8 cellular contexts compared by ENCODE assay signal in genomic region chr12:2795291-2796186, GRCh38. TPM values are rescaled to one million over a fixed set of nuclear protein-coding genes. Genes with fewer than 3 reads are reported as not detected.
DNase-seq lines count a peak whose midpoint lies in the region; ATAC-seq, FAIRE-seq and TF ChIP-seq lines count a peak whose summit lies in the region.

No MANE protein-coding gene starts in this region.

- no peaks in the 10 kb centered on the region for H3K27me3 ChIP-seq in effector memory CD4-positive, alpha-beta T cell (replicated peaks; ENCODE audit: control insufficient read depth, insufficient read depth, low read length, poor library complexity, severe bottlenecking)
- H3K27me3 ChIP-seq in mesenchymal stem cell (ENCODE audit: control insufficient read depth in 1 of 2, insufficient read depth in 1 of 2, low read length in 2 of 2), result peaks cover 0 to 9% of the 10 kb centered on the region in 2 experiments

- peak overlapping the region; percentile 30 for H4K91ac ChIP-seq in mesenchymal stem cell (ENCODE audit: low read length)

- peak overlapping the region; percentile 76 for H3K4me3 ChIP-seq in A549
- H3K4me3 ChIP-seq in effector memory CD4-positive, alpha-beta T cell (ENCODE audit: insufficient read depth, low read depth, low read length, poor library complexity, severe bottlenecking), result peak overlapping the region; percentile 67
- peak overlapping the region; percentile 87 for H3K4me3 ChIP-seq in mesenchymal stem cell (ENCODE audit: insufficient read depth in 1 of 2, low read depth in 1 of 2, low read length in 2 of 2)

- intact Hi-C loops in activated CD8-positive, alpha-beta T cell treated with anti-CD3 and anti-CD28 coated beads for 36 hours (cut with micrococcal nuclease), result no loop called here

- CTCF ChIA-PET in A549 (lab: Yijun Ruan, JAX), result interaction anchor here (0.6 to 7.3 kb wide), 6 partner anchors 11 to 149 kb away, joined by 3 to 57 read pairs (median 5); no protein-coding TSS in a partner anchor
- CTCF ChIA-PET in activated CD8-positive, alpha-beta T cell treated with anti-CD3 and anti-CD28 coated beads for 36 hours (lab: Charles Lee), result interaction anchor here (0.7 to 3.7 kb wide), 7 partner anchors 10 to 278 kb away, joined by 3 to 21 read pairs (median 3); no protein-coding TSS in a partner anchor

- H3K4ac ChIP-seq in mesenchymal stem cell (ENCODE audit: low read depth in 1 of 2, low read length in 2 of 2), result peak overlapping the region; percentile 58 to 86

- no peaks in the 10 kb centered on the region for H3K9me3 Mint-ChIP-seq in activated CD8-positive, alpha-beta T cell treated with anti-CD3 and anti-CD28 coated beads for 36 hours

- H2AK5ac ChIP-seq in mesenchymal stem cell (ENCODE audit: low read length, severe bottlenecking), result no peak overlapping the region

- peak overlapping the region; percentile 95 for H2AFZ ChIP-seq in mesenchymal stem cell (ENCODE audit: low read depth, low read length)

- peaks cover 47% of the 10 kb centered on the region for H3K36me3 Mint-ChIP-seq in activated CD8-positive, alpha-beta T cell treated with anti-CD3 and anti-CD28 coated beads for 36 hours (ENCODE audit: low read depth)

- H3K9me3 ChIP-seq in A549, result no peaks in the 10 kb centered on the region
- H3K9me3 ChIP-seq in effector memory CD4-positive, alpha-beta T cell (ENCODE audit: control insufficient read depth, low read length), result no peaks in the 10 kb centered on the region
- no peaks in the 10 kb centered on the region for H3K9me3 ChIP-seq in mesenchymal stem cell (ENCODE audit: control insufficient read depth, low read length)

- peak overlapping the region; percentile 82 to 90 for H3K18ac ChIP-seq in mesenchymal stem cell (ENCODE audit: low read depth in 1 of 2, low read length in 2 of 2)

- ATAC-seq in A549 (peak; percentile 68 to 84), GM18511 (IDR thresholded peaks at IDR 0.05; ENCODE audit: unreplicated experiment) (peak; percentile 81), HG02973 (IDR thresholded peaks at IDR 0.05; ENCODE audit: unreplicated experiment) (peak; percentile 62)
- peak; percentile 75 for ATAC-seq in activated CD8-positive, alpha-beta T cell treated with anti-CD3 and anti-CD28 coated beads for 36 hours

- POLR2A ChIA-PET in A549 (lab: Yijun Ruan, JAX), result interaction anchor here (0.6 to 2.6 kb wide), 3 partner anchors 12 to 17 kb away, joined by 3 to 19 read pairs (median 4); partner anchors contain the start of gene ITFG2
- POLR2A ChIA-PET in activated CD8-positive, alpha-beta T cell treated with anti-CD3 and anti-CD28 coated beads for 36 hours (lab: Charles Lee), result interaction anchor here (1.4 to 3.0 kb wide), 4 partner anchors 9 to 104 kb away, joined by 5 to 27 read pairs (median 14); partner anchors contain the start of gene ITFG2

- peaks cover 29% of the 10 kb centered on the region for H3K4me1 Mint-ChIP-seq in activated CD8-positive, alpha-beta T cell treated with anti-CD3 and anti-CD28 coated beads for 36 hours (ENCODE audit: low read depth)

- no peaks in the 10 kb centered on the region for H3K27me3 Mint-ChIP-seq in activated CD8-positive, alpha-beta T cell treated with anti-CD3 and anti-CD28 coated beads for 36 hours

- DNase-seq in A549 (ENCODE audit: low read depth in 1 of 2, low spot score in 1 of 2) (peak; percentile 55 to 84), NCI-H2227 treated with DMSO at 0.1 percent for 48 hours (lab: John Stamatoyannopoulos, UW) (peak; percentile 20), mesenchymal stem cell (peak; percentile 70)
- peak; percentile 76 for DNase-seq in activated CD8-positive, alpha-beta T cell treated with anti-CD3 and anti-CD28 coated beads for 36 hours
- DNase-seq in effector memory CD4-positive, alpha-beta T cell, result peak; percentile 43 to 61 (median 56)
- DNase-seq in stimulated activated CD8-positive, alpha-beta memory T cell treated with anti-CD3 and anti-CD28 coated beads, Interleukin-12 subunit alpha, Interleukin-12 subunit beta, amount 100 ng/mL, for 24 hours (ENCODE audit: extremely low read depth), result peak; percentile 46

- TF ChIP-seq CTCF in A549 (IDR thresholded peaks at IDR 0.05), result no peak
- no peak for TF ChIP-seq CTCF in activated CD8-positive, alpha-beta T cell treated with anti-CD3 and anti-CD28 coated beads for 36 hours (IDR thresholded peaks at IDR 0.05)

- TF ChIP-seq RAD21 in A549 (conservative IDR thresholded peaks at IDR 0.05 in 1 of 2, IDR thresholded peaks at IDR 0.05 in 1 of 2), result no peak

- H2BK15ac ChIP-seq in mesenchymal stem cell (ENCODE audit: low read depth, poor library complexity, severe bottlenecking), result peak overlapping the region; percentile 94

- peaks cover 30% of the 10 kb centered on the region for H3K36me3 ChIP-seq in effector memory CD4-positive, alpha-beta T cell (ENCODE audit: control insufficient read depth, insufficient read depth, low read length)
- peaks cover 25 to 34% of the 10 kb centered on the region in 2 experiments for H3K36me3 ChIP-seq in mesenchymal stem cell (ENCODE audit: control insufficient read depth in 1 of 2, insufficient read depth in 2 of 2, low read depth in 1 of 2, low read length in 2 of 2)

- H3K4me3 Mint-ChIP-seq in activated CD8-positive, alpha-beta T cell treated with anti-CD3 and anti-CD28 coated beads for 36 hours, result peak overlapping the region; percentile 92

- FAIRE-seq in A549 (lab: Jason Lieb, UNC), result no peak

- no peak for TF ChIP-seq EP300 in A549 (IDR thresholded peaks at IDR 0.05)

- peak overlapping the region in 1 of 2 experiments; percentile 69 for H3K14ac ChIP-seq in mesenchymal stem cell (ENCODE audit: low read length in 2 of 2)

- TF ChIP-seq POLR2A in A549 (IDR thresholded peaks at IDR 0.05; ENCODE audit: low read length), result peak; percentile 46; the same call in 1 of the 2 replicates

- H2BK120ac ChIP-seq in mesenchymal stem cell (ENCODE audit: low read depth, low read length), result peak overlapping the region; percentile 88

- peak overlapping the region; percentile 88 for H3K9ac ChIP-seq in mesenchymal stem cell (ENCODE audit: low read length)

- peaks cover 18% of the 10 kb centered on the region for H3K4me1 ChIP-seq in A549
- peaks cover 18% of the 10 kb centered on the region for H3K4me1 ChIP-seq in effector memory CD4-positive, alpha-beta T cell (ENCODE audit: control insufficient read depth, insufficient read depth, low read length, poor library complexity, severe bottlenecking)
- H3K4me1 ChIP-seq in mesenchymal stem cell (ENCODE audit: control insufficient read depth, insufficient read depth, low read depth, low read length), result peaks cover 8% of the 10 kb centered on the region

- H2BK5ac ChIP-seq in mesenchymal stem cell (ENCODE audit: low read depth, low read length, poor library complexity, severe bottlenecking), result peak overlapping the region; percentile 37

- H3K4me2 ChIP-seq in A549, result peak overlapping the region; percentile 96
- peak overlapping the region; percentile 66 for H3K4me2 ChIP-seq in mesenchymal stem cell (ENCODE audit: low read length, poor library complexity, severe bottlenecking)

- WGBS in A549 (ENCODE audit: missing lambda C conversion rate), result under 1% methylated on average over 35 of the region's 111 CpGs
- under 1% methylated on average over 64 of the region's 111 CpGs for WGBS in mesenchymal stem cell

- no peak overlapping the region for H2BK12ac ChIP-seq in mesenchymal stem cell (ENCODE audit: low read length in 2 of 2)

- H3K23ac ChIP-seq in mesenchymal stem cell (ENCODE audit: low read length in 2 of 2), result peak overlapping the region in 1 of 2 experiments; percentile 61

- peaks cover 26% of the 10 kb centered on the region for H3K79me1 ChIP-seq in mesenchymal stem cell (replicated peaks; ENCODE audit: low read length, poor library complexity, severe bottlenecking)

- H4K8ac ChIP-seq in mesenchymal stem cell (ENCODE audit: low read length), result peak overlapping the region; percentile 48

- H3K27ac ChIP-seq in A549 (peak overlapping the region; percentile 97 to 99), mesenchymal stem cell (ENCODE audit: low read length, poor library complexity, severe bottlenecking) (no peak overlapping the region)
- peak overlapping the region; percentile 59 for H3K27ac ChIP-seq in effector memory CD4-positive, alpha-beta T cell (ENCODE audit: insufficient read depth, low read length, poor library complexity, severe bottlenecking)

- peak overlapping the region; percentile 84 for H3K27ac Mint-ChIP-seq in activated CD8-positive, alpha-beta T cell treated with anti-CD3 and anti-CD28 coated beads for 36 hours

TF ChIP-seq in A549, 52 proteins besides CTCF, POLR2A, EP300 and RAD21:
- TF ChIP-seq PHF8 (IDR thresholded peaks at IDR 0.05; ENCODE audit: borderline replicate concordance, low read depth) (peak; percentile 41; the same call in 1 of the 2 replicates), HES2 (IDR thresholded peaks at IDR 0.05) (no peak)
TF ChIP-seq in A549: peak in this region for 1.

RNA-seq across cellular contexts. Expression of gene FKBP4, which starts 0.8 kb away (rescaled TPM):
- polyA plus RNA-seq in A549 (2011; rRNA removed) (108 and 125 TPM in 2 replicates), A549 (2017; fragmentation: RNase III; extraction: RNeasy Plus Mini Kit Qiagen cat#74134 plus additional on column Dnase treatment) (123 to 140 TPM (median 137 TPM) in 3 replicates)
- 109 TPM in 2 replicates for polyA plus RNA-seq in A549 (2012; cell fraction: cytosol; rRNA removed)
- 116 and 128 TPM in 2 replicates for polyA plus RNA-seq in A549 (2012; cell fraction: nucleus; rRNA removed)
- 95.0 and 120 TPM in 2 replicates for polyA minus RNA-seq in A549 (2011; rRNA and poly(A)+ RNA removed)
- 100 to 1,000 TPM; 206 to 219 TPM for total RNA-seq in activated CD8-positive, alpha-beta T cell treated with anti-CD3 and anti-CD28 coated beads for 36 hours
- 33.6 TPM for polyA plus RNA-seq in mesenchymal stem cell (2013, experiment 1 of 2)
- polyA plus RNA-seq in mesenchymal stem cell (2013, experiment 2 of 2), result 31.8 TPM

RNA-seq across cellular contexts. Expression of gene ITFG2, which starts 16.9 kb away (rescaled TPM):
- polyA plus RNA-seq in A549 (2011; rRNA removed) (23.7 and 28.4 TPM in 2 replicates), A549 (2017; fragmentation: RNase III; extraction: RNeasy Plus Mini Kit Qiagen cat#74134 plus additional on column Dnase treatment) (17.5 to 23.2 TPM (median 20.5 TPM) in 3 replicates)
- 29.5 and 30.4 TPM in 2 replicates for polyA plus RNA-seq in A549 (2012; cell fraction: cytosol; rRNA removed)
- polyA plus RNA-seq in A549 (2012; cell fraction: nucleus; rRNA removed), result 77.0 and 80.9 TPM in 2 replicates
- polyA minus RNA-seq in A549 (2011; rRNA and poly(A)+ RNA removed), result 46.0 and 60.4 TPM in 2 replicates
- total RNA-seq in activated CD8-positive, alpha-beta T cell treated with anti-CD3 and anti-CD28 coated beads for 36 hours, result 10 to 100 TPM; 25.4 to 25.8 TPM
- 12.0 TPM for polyA plus RNA-seq in mesenchymal stem cell (2013, experiment 1 of 2)
- 10.8 TPM for polyA plus RNA-seq in mesenchymal stem cell (2013, experiment 2 of 2)

RNA-seq across cellular contexts. Expression of gene NRIP2, which starts 39.3 kb away (rescaled TPM):
- polyA plus RNA-seq in A549 (2011; rRNA removed), result not detected in 2 replicates
- polyA plus RNA-seq in A549 (2012; cell fraction: cytosol; rRNA removed), result not detected in 2 replicates
- polyA plus RNA-seq in A549 (2012; cell fraction: nucleus; rRNA removed), result not detected in 2 replicates
- polyA plus RNA-seq in A549 (2017; fragmentation: RNase III; extraction: RNeasy Plus Mini Kit Qiagen cat#74134 plus additional on column Dnase treatment), result not detected in 3 replicates
- polyA minus RNA-seq in A549 (2011; rRNA and poly(A)+ RNA removed), result not detected in 2 replicates
- not detected for total RNA-seq in activated CD8-positive, alpha-beta T cell treated with anti-CD3 and anti-CD28 coated beads for 36 hours
- polyA plus RNA-seq in mesenchymal stem cell (2013, experiment 1 of 2), result 0.06 TPM
- 0.04 TPM for polyA plus RNA-seq in mesenchymal stem cell (2013, experiment 2 of 2)

Comparison
In these comparisons a context has a peak if more than half of its experiments do, and no peak if none do; other contexts are left out.
1. DNase-seq: peak in every context shown above with its lines; median percentile 76 in activated CD8-positive, alpha-beta T cell treated with anti-CD3 and anti-CD28 coated beads for 36 hours; 70 in mesenchymal stem cell; 70 in A549; 56 in effector memory CD4-positive, alpha-beta T cell; 46 in stimulated activated CD8-positive, alpha-beta memory T cell treated with anti-CD3 and anti-CD28 coated beads, Interleukin-12 subunit alpha, Interleukin-12 subunit beta, amount 100 ng/mL, for 24 hours; 20 in NCI-H2227 treated with DMSO at 0.1 percent for 48 hours.